Comparison of ENCODE assay signal across 8 cellular contexts in the genomic region with DNA sequence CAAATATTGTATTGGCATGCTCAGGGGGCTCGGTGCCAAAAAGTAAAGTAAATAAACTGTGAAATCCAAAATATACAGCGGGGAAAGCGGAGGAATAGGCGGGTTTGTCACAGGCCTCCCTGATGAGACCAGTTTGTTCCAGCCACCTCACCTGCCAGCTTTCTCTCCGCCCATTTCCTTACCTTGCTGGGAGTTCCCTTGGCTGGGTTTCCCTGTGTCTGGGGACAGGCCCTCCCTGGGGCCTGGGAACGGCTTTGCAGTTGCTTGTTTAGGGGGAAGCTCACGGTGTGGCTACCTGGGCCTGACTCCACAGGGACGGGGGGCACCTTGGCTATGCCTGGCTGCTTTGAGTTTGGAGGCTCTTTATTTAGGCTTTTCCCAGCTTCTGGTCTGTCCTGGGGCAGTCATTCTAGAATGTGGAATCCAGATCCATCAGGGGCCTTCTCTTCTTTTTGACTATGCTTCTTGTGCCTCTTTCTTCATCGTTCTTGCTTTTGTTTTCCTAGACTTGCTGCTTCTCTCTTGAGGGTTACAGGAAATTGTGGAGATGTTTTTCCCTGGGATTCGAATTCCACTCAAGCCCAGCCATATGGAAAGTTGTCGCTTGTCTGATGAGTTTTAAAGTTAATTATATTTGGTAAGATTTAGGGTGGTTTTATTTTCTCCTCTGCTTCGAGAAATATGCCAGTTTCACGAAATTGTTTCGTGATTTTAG. TPM values are rescaled to one million over a fixed set of nuclear protein-coding genes. Genes with fewer than 3 reads are reported as not detected.
DNase-seq lines count a peak whose midpoint lies in the region; ATAC-seq and TF ChIP-seq lines count a peak whose summit lies in the region.

No MANE protein-coding gene starts in this region.

- in situ Hi-C loops in G401 (cut with HindIII; ENCODE audit: low sequenced_read_pairs), result no loop called here

- no peak for TF ChIP-seq CTCF in fibroblast of mammary gland (conservative IDR thresholded peaks at IDR 0.05; ENCODE audit: control insufficient read depth, insufficient read depth, low read depth, low read length)

- no peak for ATAC-seq in HG03108 (IDR thresholded peaks at IDR 0.05; ENCODE audit: unreplicated experiment)

- DNase-seq in DMS53 (lab: John Stamatoyannopoulos, UW), result peak; percentile 80
- peak; percentile 23 for DNase-seq in NCI-H345 treated with DMSO at 0.1 percent for 48 hours (lab: John Stamatoyannopoulos, UW; ENCODE audit: unreplicated experiment)
- no peak for DNase-seq in fibroblast of mammary gland (ENCODE audit: low read depth)
- DNase-seq in posterior vena cava (ENCODE audit: low spot score), result peak; percentile 46
- DNase-seq in cerebellum (ENCODE audit: low spot score), result no peak
- no peak for DNase-seq in NCI-H146 treated with DMSO at 0.1 percent for 48 hours (lab: John Stamatoyannopoulos, UW; ENCODE audit: unreplicated experiment)
- DNase-seq in G401 (ENCODE audit: low spot score), result no peak

- intact Hi-C loops in posterior vena cava (cut with DNase I), result loop anchor here (1.0 to 10.0 kb wide), 5 partner anchors 67 to 207 kb away; no protein-coding TSS in a partner anchor

- H3K4me3 ChIP-seq in fibroblast of mammary gland (ENCODE audit: control insufficient read depth, low read depth, low read length), result peak overlapping the region; percentile 74

RNA-seq across cellular contexts. Expression of a gene that starts 2.3 kb away (rescaled TPM):
- total RNA-seq in posterior vena cava (10 to 100 TPM; 13.0 to 21.1 TPM), cerebellum (8.9 TPM)
- total RNA-seq in G401 (2014; rRNA removed; shearing (Covaris generic)), result not detected in 2 replicates

Comparison
In these comparisons a context has a peak if more than half of its experiments do, and no peak if none do; other contexts are left out.
1. DNase-seq: peak in DMS53 (single experiment), NCI-H345 treated with DMSO at 0.1 percent for 48 hours (single experiment) and posterior vena cava (single experiment); none in fibroblast of mammary gland (single experiment), cerebellum (single experiment), NCI-H146 treated with DMSO at 0.1 percent for 48 hours (single experiment) and G401 (single experiment).